Comparison of ENCODE assay signal across 27 cellular contexts in the genomic region with DNA sequence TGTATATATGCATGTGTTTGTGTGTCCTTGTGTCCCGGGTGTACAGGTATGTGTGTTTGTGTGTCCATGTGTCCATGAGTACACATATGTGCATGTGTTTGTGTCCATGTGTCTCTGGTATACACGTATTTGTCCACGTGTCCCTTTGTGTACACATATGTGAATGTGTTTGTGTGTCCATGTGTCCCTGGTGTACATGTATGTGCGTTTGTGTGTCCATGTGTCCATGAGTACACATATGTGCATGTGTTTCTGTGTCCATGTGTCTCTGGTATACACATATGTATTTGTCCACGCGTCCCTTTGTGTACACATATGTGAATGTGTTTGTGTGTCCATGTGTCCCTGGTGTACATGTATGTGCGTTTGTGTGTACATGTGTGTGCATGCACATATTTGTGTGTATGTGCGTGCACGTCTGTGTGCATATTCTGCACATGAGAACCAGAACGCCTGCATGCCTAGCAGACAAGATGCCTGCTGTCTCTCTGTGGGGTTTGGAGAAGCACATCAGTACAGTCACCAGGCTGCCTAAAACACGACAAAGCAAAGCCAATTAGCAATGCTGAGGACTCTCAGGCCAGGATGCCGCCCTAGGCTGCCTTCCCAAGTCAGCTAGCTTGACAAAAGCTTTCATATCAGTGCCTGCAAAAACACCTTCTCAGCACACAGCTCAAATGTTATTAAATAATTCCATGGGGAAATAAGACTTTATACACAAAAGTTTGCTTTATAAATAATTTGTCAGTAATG.
"Had no signal": no experiment of that assay in that cellular context is flagged by ENCODE, and none has a peak within 500 bp of the region (broad histone marks: within the 10 kb centered on the region; RNA-seq: fewer than 3 reads in every experiment).

No MANE protein-coding gene starts in this region.

- H3K27ac Mint-ChIP-seq: activated CD4-positive, alpha-beta T cell treated with anti-CD3 and anti-CD28 coated beads, Interleukin-2, amount 10 ng/mL, durations not matched to agents 7 days and 5 days; activated CD8-positive, alpha-beta memory T cell treated with anti-CD3 and anti-CD28 coated beads, Interleukin-2, amount 10 ng/mL, durations not matched to agents 7 days and 5 days; activated CD8-positive, alpha-beta T cell treated with anti-CD3 and anti-CD28 coated beads for 36 hours; activated naive CD4-positive, alpha-beta T cell treated with anti-CD3 and anti-CD28 coated beads, Interleukin-2, amount 10 ng/mL, durations not matched to agents 7 days and 5 days; dendritic cell treated with granulocyte-macrophage colony-stimulating factor and Interleukin-4, amounts not matched to agents 40 ng/mL and 50 ng/mL, for 4 days; mesothelial cell of epicardium; naive thymus-derived CD8-positive, alpha-beta T cell; stimulated activated memory B cell treated with anti-CD40 and anti-IgM and Interleukin-4, amounts not matched to agents 10 μg/mL and 1 μg/mL and 100 μg/mL, for 72 hours; T-helper 1 cell treated with Interleukin-12 subunit alpha and Interleukin-12 subunit beta and Interleukin-4 antibody, amounts not matched to agents 30 μg/mL and 1 μg/mL, for 36 hours had no signal

- H3K27ac ChIP-seq: esophagus muscularis mucosa, parathyroid adenoma, stomach, suprapubic skin, transverse colon had no signal

- H2AFZ ChIP-seq: parathyroid adenoma had no signal

- H3K9ac ChIP-seq: parathyroid adenoma had no signal

- H3K36me3 Mint-ChIP-seq: activated CD8-positive, alpha-beta memory T cell treated with anti-CD3 and anti-CD28 coated beads, Interleukin-2, amount 10 ng/mL, durations not matched to agents 7 days and 5 days; activated naive CD4-positive, alpha-beta T cell treated with anti-CD3 and anti-CD28 coated beads, Interleukin-2, amount 10 ng/mL, durations not matched to agents 7 days and 5 days; mesothelial cell of epicardium; stimulated activated memory B cell treated with anti-CD40 and anti-IgM and Interleukin-4, amounts not matched to agents 10 μg/mL and 1 μg/mL and 100 μg/mL, for 72 hours had no signal

- H3K79me2 ChIP-seq: parathyroid adenoma had no signal

- ATAC-seq: activated CD8-positive, alpha-beta memory T cell treated with anti-CD3 and anti-CD28 coated beads, Interleukin-2, amount 10 ng/mL, durations not matched to agents 7 days and 5 days; activated CD8-positive, alpha-beta T cell treated with anti-CD3 and anti-CD28 coated beads for 36 hours; left ventricle myocardium superior; naive thymus-derived CD8-positive, alpha-beta T cell; right cardiac atrium; stimulated activated memory B cell treated with anti-CD40 and anti-IgM and Interleukin-4, amounts not matched to agents 10 μg/mL and 1 μg/mL and 100 μg/mL, for 72 hours had no signal

- H3K4me3 ChIP-seq: esophagus muscularis mucosa, stomach, suprapubic skin, transverse colon had no signal

- H3K27me3 ChIP-seq: stomach, suprapubic skin, transverse colon had no signal

- H3K9me3 ChIP-seq: esophagus muscularis mucosa, suprapubic skin, transverse colon had no signal

- H3K4me1 Mint-ChIP-seq: activated CD4-positive, alpha-beta T cell treated with anti-CD3 and anti-CD28 coated beads, Interleukin-2, amount 10 ng/mL, durations not matched to agents 7 days and 5 days; activated CD8-positive, alpha-beta memory T cell treated with anti-CD3 and anti-CD28 coated beads, Interleukin-2, amount 10 ng/mL, durations not matched to agents 7 days and 5 days; activated naive CD4-positive, alpha-beta T cell treated with anti-CD3 and anti-CD28 coated beads, Interleukin-2, amount 10 ng/mL, durations not matched to agents 7 days and 5 days; mesothelial cell of epicardium; naive thymus-derived CD8-positive, alpha-beta T cell; stimulated activated memory B cell treated with anti-CD40 and anti-IgM and Interleukin-4, amounts not matched to agents 10 μg/mL and 1 μg/mL and 100 μg/mL, for 72 hours had no signal

- H3K36me3 ChIP-seq: esophagus muscularis mucosa, stomach, suprapubic skin, transverse colon had no signal

- H3K9me3 Mint-ChIP-seq: activated CD8-positive, alpha-beta T cell treated with anti-CD3 and anti-CD28 coated beads for 36 hours; mesothelial cell of epicardium; naive thymus-derived CD8-positive, alpha-beta T cell; stimulated activated memory B cell treated with anti-CD40 and anti-IgM and Interleukin-4, amounts not matched to agents 10 μg/mL and 1 μg/mL and 100 μg/mL, for 72 hours had no signal

- DNase-seq: activated CD4-positive, alpha-beta T cell treated with anti-CD3 and anti-CD28 coated beads, Interleukin-2, amount 10 ng/mL, durations not matched to agents 7 days and 5 days; activated CD8-positive, alpha-beta memory T cell treated with anti-CD3 and anti-CD28 coated beads, Interleukin-2, amount 10 ng/mL, durations not matched to agents 7 days and 5 days; activated CD8-positive, alpha-beta T cell treated with anti-CD3 and anti-CD28 coated beads for 36 hours; activated effector memory CD4-positive, alpha-beta T cell treated with anti-CD3 and anti-CD28 coated beads, Interleukin-2, amount 50 U/mL, for 16 hours; activated naive CD4-positive, alpha-beta T cell treated with anti-CD3 and anti-CD28 coated beads, Interleukin-2, amount 10 ng/mL, durations not matched to agents 7 days and 5 days; activated T-cell treated with anti-CD3 and anti-CD28 coated beads for 4 hours; amygdala; effector CD8-positive, alpha-beta T cell; hippocampal formation; mammary epithelial cell; naive thymus-derived CD8-positive, alpha-beta T cell; nucleus accumbens; stimulated activated CD4-positive, alpha-beta T cell treated with anti-CD3 and anti-CD28 coated beads, Interleukin-1b, Interleukin-23, amount 100 ng/mL, for 48 hours; stomach; T1000; transverse colon had no signal

- FAIRE-seq: endothelial cell of umbilical vein, frontal cortex had no signal

- H3K4me1 ChIP-seq: esophagus muscularis mucosa, parathyroid adenoma, stomach, suprapubic skin had no signal

- H3K4me3 Mint-ChIP-seq: activated CD4-positive, alpha-beta T cell treated with anti-CD3 and anti-CD28 coated beads, Interleukin-2, amount 10 ng/mL, durations not matched to agents 7 days and 5 days; activated CD8-positive, alpha-beta memory T cell treated with anti-CD3 and anti-CD28 coated beads, Interleukin-2, amount 10 ng/mL, durations not matched to agents 7 days and 5 days; activated CD8-positive, alpha-beta T cell treated with anti-CD3 and anti-CD28 coated beads for 36 hours; activated naive CD4-positive, alpha-beta T cell treated with anti-CD3 and anti-CD28 coated beads, Interleukin-2, amount 10 ng/mL, durations not matched to agents 7 days and 5 days; dendritic cell treated with granulocyte-macrophage colony-stimulating factor and Interleukin-4, amounts not matched to agents 40 ng/mL and 50 ng/mL, for 4 days; mesothelial cell of epicardium; naive thymus-derived CD8-positive, alpha-beta T cell; stimulated activated memory B cell treated with anti-CD40 and anti-IgM and Interleukin-4, amounts not matched to agents 10 μg/mL and 1 μg/mL and 100 μg/mL, for 72 hours; T-helper 1 cell treated with Interleukin-12 subunit alpha and Interleukin-12 subunit beta and Interleukin-4 antibody, amounts not matched to agents 30 μg/mL and 1 μg/mL, for 36 hours had no signal

- H3K27me3 Mint-ChIP-seq: activated CD4-positive, alpha-beta T cell treated with anti-CD3 and anti-CD28 coated beads, Interleukin-2, amount 10 ng/mL, durations not matched to agents 7 days and 5 days; activated CD8-positive, alpha-beta memory T cell treated with anti-CD3 and anti-CD28 coated beads, Interleukin-2, amount 10 ng/mL, durations not matched to agents 7 days and 5 days; activated CD8-positive, alpha-beta T cell treated with anti-CD3 and anti-CD28 coated beads for 36 hours; activated naive CD4-positive, alpha-beta T cell treated with anti-CD3 and anti-CD28 coated beads, Interleukin-2, amount 10 ng/mL, durations not matched to agents 7 days and 5 days; dendritic cell treated with granulocyte-macrophage colony-stimulating factor and Interleukin-4, amounts not matched to agents 40 ng/mL and 50 ng/mL, for 4 days; stimulated activated memory B cell treated with anti-CD40 and anti-IgM and Interleukin-4, amounts not matched to agents 10 μg/mL and 1 μg/mL and 100 μg/mL, for 72 hours had no signal
